16 cellular contexts compared by ENCODE assay signal in the genomic region with DNA sequence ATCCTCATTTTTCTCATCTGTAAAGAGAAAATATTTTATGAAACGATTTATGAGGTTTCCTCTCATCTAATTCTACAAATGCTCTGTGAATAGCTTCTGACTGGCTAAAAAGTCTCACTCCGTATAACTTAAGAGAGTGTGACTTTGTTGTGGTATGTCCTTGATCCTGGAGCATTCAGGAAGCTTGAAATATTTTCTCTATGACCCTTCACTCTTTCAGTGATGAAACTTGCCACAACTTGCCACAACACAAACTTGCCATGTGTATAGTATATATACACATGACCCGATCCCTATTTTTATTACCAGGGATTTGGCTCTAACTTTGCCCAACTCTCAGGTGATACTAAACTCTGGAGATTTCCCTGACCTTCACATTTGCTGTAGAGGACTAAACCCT.
DNase-seq lines count a peak whose midpoint lies in the region; ATAC-seq, FAIRE-seq and TF ChIP-seq lines count a peak whose summit lies in the region.
"Had no signal": no experiment of that assay in that cellular context is flagged by ENCODE, and none has a peak within 500 bp of the region (broad histone marks: within the 10 kb centered on the region; RNA-seq: fewer than 3 reads in every experiment).

No MANE protein-coding gene starts in this region.

- TF ChIP-seq POLR2A in suprapubic skin (IDR thresholded peaks at IDR 0.05), result no peak

- ATAC-seq in lower lobe of right lung, result peak in 1 of 2 donors; percentile 38
- no peak for ATAC-seq in HG02571 (IDR thresholded peaks at IDR 0.05; ENCODE audit: unreplicated experiment)
- no peak for ATAC-seq in GM18870 (IDR thresholded peaks at IDR 0.05; ENCODE audit: unreplicated experiment)
- ATAC-seq: A549 had no signal

- no peak overlapping the region for H3K4me3 ChIP-seq in AG10803 (ENCODE audit: low read length)
- no peak overlapping the region for H3K4me3 ChIP-seq in bronchial epithelial cell (ENCODE audit: low read depth, low read length)
- no peak overlapping the region for H3K4me3 ChIP-seq in lower lobe of right lung
- no peak overlapping the region for H3K4me3 ChIP-seq in suprapubic skin
- H3K4me3 ChIP-seq: A549, HAP-1 had no signal

- no peak for FAIRE-seq in bronchial epithelial cell (lab: Jason Lieb, UNC)
- FAIRE-seq: A549 had no signal

- WGBS in suprapubic skin, result 74% methylated on average over 3 of the region's 3 CpGs

- no peaks in the 10 kb centered on the region for H3K27me3 ChIP-seq in bronchial epithelial cell (ENCODE audit: control insufficient read depth, insufficient read depth, low read length)
- no peaks in the 10 kb centered on the region for H3K27me3 ChIP-seq in lower lobe of right lung (ENCODE audit: low read depth)
- H3K27me3 ChIP-seq in suprapubic skin, result no peaks in the 10 kb centered on the region

- no peaks in the 10 kb centered on the region for H3K36me3 ChIP-seq in bronchial epithelial cell (ENCODE audit: control insufficient read depth, insufficient read depth, low read length)
- H3K36me3 ChIP-seq in lower lobe of right lung, result no peaks in the 10 kb centered on the region
- no peaks in the 10 kb centered on the region for H3K36me3 ChIP-seq in suprapubic skin
- H3K36me3 ChIP-seq: HAP-1 had no signal

- no peak for TF ChIP-seq CTCF in AG10803 (conservative IDR thresholded peaks at IDR 0.05; ENCODE audit: low read length)
- no peak for TF ChIP-seq CTCF in bronchial epithelial cell (IDR thresholded peaks at IDR 0.05; ENCODE audit: insufficient read depth, low read length, severe bottlenecking)
- no peak for TF ChIP-seq CTCF in lower lobe of right lung (IDR thresholded peaks at IDR 0.05)
- no peak for TF ChIP-seq CTCF in suprapubic skin (IDR thresholded peaks at IDR 0.05)

- DNase-seq in AG10803 (ENCODE audit: low read depth) (peak; percentile 33), HT1080 (ENCODE audit: low read depth) (peak; percentile 42), bronchial epithelial cell (ENCODE audit: low read depth) (peak; percentile 91), lower lobe of right lung (no peak), NCI-H2196 treated with DMSO at 0.1 percent for 48 hours (lab: John Stamatoyannopoulos, UW; ENCODE audit: unreplicated experiment) (no peak), suprapubic skin (ENCODE audit: low spot score in 2 of 2) (no peak)
- DNase-seq: COR-L47, DMS153, NCI-H1694, NCI-H446 treated with DMSO at 0.1 percent for 48 hours, NCI-H748 treated with DMSO at 0.1 percent for 48 hours, SHP77 had no signal

- H3K4me1 ChIP-seq in lower lobe of right lung (no peaks in the 10 kb centered on the region), suprapubic skin (no peaks in the 10 kb centered on the region)
- H3K4me1 ChIP-seq: HAP-1 had no signal

- H3K27ac ChIP-seq in lower lobe of right lung, result peak overlapping the region; percentile 62
- H3K27ac ChIP-seq in suprapubic skin, result no peak overlapping the region

- intact Hi-C loops in lower lobe of right lung (cut with DNase I), result no loop called here

- no peak for TF ChIP-seq EP300 in suprapubic skin (IDR thresholded peaks at IDR 0.05)

- H3K9me3 ChIP-seq in lower lobe of right lung (no peaks in the 10 kb centered on the region), suprapubic skin (no peaks in the 10 kb centered on the region)
- H3K9me3 ChIP-seq: A549, HAP-1 had no signal

Comparison
In these comparisons a context has a peak if more than half of its experiments do, and no peak if none do; other contexts are left out.
1. DNase-seq: peak in AG10803 (single experiment), HT1080 (single experiment) and bronchial epithelial cell (single experiment); none in lower lobe of right lung (single experiment), NCI-H2196 treated with DMSO at 0.1 percent for 48 hours (single experiment) and suprapubic skin (0 of 2).